24 cellular contexts compared by ENCODE assay signal in genomic region chr11:33767624-33768023, GRCh38.
"Had no signal": no experiment of that assay in that cellular context is flagged by ENCODE, and none has a peak within 500 bp of the region (broad histone marks: within the 10 kb centered on the region; RNA-seq: fewer than 3 reads in every experiment).

No MANE protein-coding gene starts in this region.

- H3K4me1 ChIP-seq: uterus had no signal

- H3K9me3 ChIP-seq: neutrophil, pancreas, psoas muscle, right lobe of liver, stomach, thoracic aorta, thyroid gland, upper lobe of right lung had no signal

- H3K27me3 ChIP-seq: neutrophil, pancreas, right lobe of liver, sigmoid colon, stomach, thyroid gland, tibial nerve, upper lobe of right lung, uterus had no signal

- DNase-seq: naive thymus-derived CD8-positive, alpha-beta T cell; nephron progenitor cell; nucleus accumbens; pancreas; psoas muscle; right cardiac atrium; right lobe of liver; sigmoid colon; small intestine; stimulated activated CD4-positive, alpha-beta T cell treated with anti-CD3 and anti-CD28 coated beads, Interleukin-15, amount 100 ng/mL, for 24 hours; stimulated activated CD4-positive, alpha-beta T cell treated with anti-CD3 and anti-CD28 coated beads, Interleukin-2, amount 100 ng/mL, for 24 hours; stimulated activated CD4-positive, alpha-beta T cell treated with anti-CD3 and anti-CD28 coated beads, Interleukin-2, amount 100 ng/mL, for 48 hours; stimulated activated CD4-positive, alpha-beta T cell treated with anti-CD3 and anti-CD28 coated beads, Interleukin-4, amount 100 ng/mL, for 24 hours; stimulated activated naive B cell treated with anti-CD40 and anti-IgM and Interleukin-4, amounts not matched to agents 10 μg/mL and 1 μg/mL and 100 μg/mL, for 72 hours; stimulated activated naive CD4-positive, alpha-beta T cell treated with Interleukin-2 at 50 U/mL for 16 hours; stomach; thyroid gland; upper lobe of right lung; uterus had no signal

- ATAC-seq: naive thymus-derived CD8-positive, alpha-beta T cell; natural killer cell treated with Interleukin-12 subunit alpha and Interleukin-12 subunit beta and Interleukin-15 and Interleukin-18, amount 100 ng/mL, for 72 hours; pancreas; psoas muscle; right cardiac atrium; right lobe of liver; stimulated activated effector memory CD8-positive, alpha-beta T cell treated with anti-CD3 and anti-CD28 coated beads, Interleukin-12 subunit alpha, Interleukin-12 subunit beta, amount 100 ng/mL, for 72 hours; stimulated activated naive B cell treated with anti-CD40 and anti-IgM and Interleukin-4, amounts not matched to agents 10 μg/mL and 1 μg/mL and 100 μg/mL, for 72 hours; upper lobe of right lung had no signal

- H3K4me3 ChIP-seq: pancreas, psoas muscle, right lobe of liver, sigmoid colon, stomach, thoracic aorta, thyroid gland, tibial nerve, upper lobe of right lung, uterus had no signal

- FAIRE-seq: pancreas, small intestine had no signal

- H3K27ac ChIP-seq: neutrophil, pancreas, psoas muscle, right lobe of liver, sigmoid colon, stomach, thoracic aorta, thyroid gland, tibial nerve, upper lobe of right lung, uterus had no signal
